18 cellular contexts compared by ENCODE assay signal in the genomic region with DNA sequence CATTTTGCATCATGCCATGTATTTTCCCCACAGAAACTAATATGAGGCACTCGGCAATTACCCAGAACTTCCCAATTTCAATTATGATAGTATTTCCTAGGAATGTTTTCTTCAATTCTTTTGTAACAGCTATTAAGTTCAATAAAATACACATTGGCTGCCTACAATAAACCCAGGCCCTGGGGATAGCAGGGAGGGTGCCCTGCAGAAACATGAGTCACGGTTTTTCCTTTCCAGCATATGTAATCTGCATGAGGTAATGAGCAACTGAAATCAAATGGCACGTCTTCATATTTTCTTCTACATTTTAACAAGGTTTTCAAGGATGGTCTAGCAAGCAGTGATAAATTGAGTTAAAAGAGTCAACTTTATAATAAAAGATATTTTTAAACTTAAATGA. TPM values are rescaled to one million over a fixed set of nuclear protein-coding genes. Genes with fewer than 3 reads are reported as not detected.
DNase-seq lines count a peak whose midpoint lies in the region; ATAC-seq, FAIRE-seq and TF ChIP-seq lines count a peak whose summit lies in the region.
"Had no signal": no experiment of that assay in that cellular context is flagged by ENCODE, and none has a peak within 500 bp of the region (broad histone marks: within the 10 kb centered on the region; RNA-seq: fewer than 3 reads in every experiment).

No MANE protein-coding gene starts in this region.

- ATAC-seq in HG03432 (IDR thresholded peaks at IDR 0.05; ENCODE audit: unreplicated experiment): no peak
- no peak for ATAC-seq in HG02981 (IDR thresholded peaks at IDR 0.05; ENCODE audit: unreplicated experiment)

- H4K91ac ChIP-seq in mesenchymal stem cell (ENCODE audit: low read length): no peak overlapping the region

- no peaks in the 10 kb centered on the region for H3K36me3 ChIP-seq in mesenchymal stem cell (ENCODE audit: control insufficient read depth in 1 of 2, insufficient read depth in 2 of 2, low read depth in 1 of 2, low read length in 2 of 2)
- H3K36me3 ChIP-seq: BLaER1, spleen had no signal

- DNase-seq in EH (ENCODE audit: low read depth) (peak; percentile 87), RCC 7860 (ENCODE audit: low spot score) (peak; percentile 16), epithelial cell of esophagus (ENCODE audit: low read depth) (peak; percentile 33), mesenchymal stem cell (peak; percentile 39), DMS53 (lab: John Stamatoyannopoulos, UW) (no peak)
- DNase-seq in activated CD4-positive, alpha-beta memory T cell treated with anti-CD3 and anti-CD28 coated beads for 36 hours: no peak
- DNase-seq: activated CD4-positive, alpha-beta memory T cell treated with anti-CD3 and anti-CD28 coated beads, Interleukin-2, amount 10 ng/mL, durations not matched to agents 7 days and 5 days; Karpas-422; midbrain; NCI-H510A; occipital lobe; spleen; T-helper 9 cell had no signal

- H3K27ac Mint-ChIP-seq in activated CD4-positive, alpha-beta memory T cell treated with anti-CD3 and anti-CD28 coated beads for 36 hours: no peak overlapping the region
- H3K27ac Mint-ChIP-seq: activated CD4-positive, alpha-beta memory T cell treated with anti-CD3 and anti-CD28 coated beads, Interleukin-2, amount 10 ng/mL, durations not matched to agents 7 days and 5 days had no signal

- POLR2A ChIA-PET in activated CD4-positive, alpha-beta memory T cell treated with anti-CD3 and anti-CD28 coated beads for 36 hours (lab: Charles Lee): no interaction called here

- H3K4ac ChIP-seq in mesenchymal stem cell (ENCODE audit: low read depth in 1 of 2, low read length in 2 of 2): no peak overlapping the region

- no peak overlapping the region for H4K8ac ChIP-seq in mesenchymal stem cell (ENCODE audit: low read length)

- H2AFZ ChIP-seq in mesenchymal stem cell (ENCODE audit: low read depth, low read length): no peak overlapping the region

- H2AK5ac ChIP-seq in mesenchymal stem cell (ENCODE audit: low read length, severe bottlenecking): no peak overlapping the region

- peak overlapping the region; percentile 84 for H3K9ac ChIP-seq in mesenchymal stem cell (ENCODE audit: low read length)
- H3K9ac ChIP-seq: BLaER1 had no signal

- TF ChIP-seq CTCF in epithelial cell of esophagus (IDR thresholded peaks at IDR 0.05; ENCODE audit: insufficient read depth, low read depth, low read length, missing control alignments): no peak

- H2BK5ac ChIP-seq in mesenchymal stem cell (ENCODE audit: low read depth, low read length, poor library complexity, severe bottlenecking): no peak overlapping the region

- H3K36me3 Mint-ChIP-seq in activated CD4-positive, alpha-beta memory T cell treated with anti-CD3 and anti-CD28 coated beads for 36 hours: no peaks in the 10 kb centered on the region

- no peak overlapping the region for H3K4me3 Mint-ChIP-seq in activated CD4-positive, alpha-beta memory T cell treated with anti-CD3 and anti-CD28 coated beads for 36 hours
- H3K4me3 Mint-ChIP-seq: activated CD4-positive, alpha-beta memory T cell treated with anti-CD3 and anti-CD28 coated beads, Interleukin-2, amount 10 ng/mL, durations not matched to agents 7 days and 5 days had no signal

- no peak overlapping the region for H2BK12ac ChIP-seq in mesenchymal stem cell (ENCODE audit: low read length in 2 of 2)

- H3K9me3 Mint-ChIP-seq in activated CD4-positive, alpha-beta memory T cell treated with anti-CD3 and anti-CD28 coated beads for 36 hours: peaks cover 3% of the 10 kb centered on the region

- H2BK15ac ChIP-seq in mesenchymal stem cell (ENCODE audit: low read depth, poor library complexity, severe bottlenecking): no peak overlapping the region

- intact Hi-C loops in activated CD4-positive, alpha-beta memory T cell treated with anti-CD3 and anti-CD28 coated beads for 36 hours (cut with micrococcal nuclease): no loop called here

- no peaks in the 10 kb centered on the region for H3K27me3 ChIP-seq in mesenchymal stem cell (ENCODE audit: control insufficient read depth in 1 of 2, insufficient read depth in 1 of 2, low read length in 2 of 2)
- H3K27me3 ChIP-seq: BLaER1, spleen had no signal

- H3K4me3 ChIP-seq in epithelial cell of esophagus (ENCODE audit: low read length): no peak overlapping the region
- H3K4me3 ChIP-seq in mesenchymal stem cell (ENCODE audit: insufficient read depth in 1 of 2, low read depth in 1 of 2, low read length in 2 of 2): peak overlapping the region in 1 of 2 experiments; percentile 73
- H3K4me3 ChIP-seq: BLaER1, spleen had no signal

- H3K79me1 ChIP-seq in mesenchymal stem cell (replicated peaks; ENCODE audit: low read length, poor library complexity, severe bottlenecking): no peaks in the 10 kb centered on the region

- no peak overlapping the region for H2BK120ac ChIP-seq in mesenchymal stem cell (ENCODE audit: low read depth, low read length)

- no peak overlapping the region for H3K14ac ChIP-seq in mesenchymal stem cell (ENCODE audit: low read length in 2 of 2)

- peak; percentile 4 for FAIRE-seq in RCC 7860 (lab: Jason Lieb, UNC)
- FAIRE-seq: H54 had no signal

- 71% methylated on average over 1 of the region's 3 CpGs for WGBS in mesenchymal stem cell

- no peak overlapping the region for H3K4me2 ChIP-seq in mesenchymal stem cell (ENCODE audit: low read length, poor library complexity, severe bottlenecking)
- H3K4me2 ChIP-seq: BLaER1 had no signal

- H3K27ac ChIP-seq in mesenchymal stem cell (ENCODE audit: low read length, poor library complexity, severe bottlenecking): no peak overlapping the region
- H3K27ac ChIP-seq: BLaER1, HL-60 had no signal

- H3K9me3 ChIP-seq in mesenchymal stem cell (ENCODE audit: control insufficient read depth, low read length): no peaks in the 10 kb centered on the region
- H3K9me3 ChIP-seq: BLaER1, spleen had no signal

- no peak overlapping the region for H3K18ac ChIP-seq in mesenchymal stem cell (ENCODE audit: low read depth in 1 of 2, low read length in 2 of 2)

- H3K4me1 ChIP-seq in mesenchymal stem cell (ENCODE audit: control insufficient read depth, insufficient read depth, low read depth, low read length): peaks cover 7% of the 10 kb centered on the region
- H3K4me1 ChIP-seq: BLaER1 had no signal

- no peak overlapping the region for H3K23ac ChIP-seq in mesenchymal stem cell (ENCODE audit: low read length in 2 of 2)

- CTCF ChIA-PET in activated CD4-positive, alpha-beta memory T cell treated with anti-CD3 and anti-CD28 coated beads for 36 hours (lab: Charles Lee): no interaction called here

- no peaks in the 10 kb centered on the region for H3K27me3 Mint-ChIP-seq in activated CD4-positive, alpha-beta memory T cell treated with anti-CD3 and anti-CD28 coated beads for 36 hours
- H3K27me3 Mint-ChIP-seq: activated CD4-positive, alpha-beta memory T cell treated with anti-CD3 and anti-CD28 coated beads, Interleukin-2, amount 10 ng/mL, durations not matched to agents 7 days and 5 days had no signal

- no peaks in the 10 kb centered on the region for H3K4me1 Mint-ChIP-seq in activated CD4-positive, alpha-beta memory T cell treated with anti-CD3 and anti-CD28 coated beads for 36 hours (ENCODE audit: low read depth)
- H3K4me1 Mint-ChIP-seq: activated CD4-positive, alpha-beta memory T cell treated with anti-CD3 and anti-CD28 coated beads, Interleukin-2, amount 10 ng/mL, durations not matched to agents 7 days and 5 days had no signal

RNA-seq across cellular contexts. Expression of a gene that starts 32.0 kb away (rescaled TPM):
- 1.2 TPM for polyA plus RNA-seq in mesenchymal stem cell (2013, experiment 1 of 2)
- polyA plus RNA-seq in mesenchymal stem cell (2013, experiment 2 of 2): 1.4 TPM
- not detected for total RNA-seq in activated CD4-positive, alpha-beta memory T cell treated with anti-CD3 and anti-CD28 coated beads for 36 hours
- total RNA-seq: activated CD4-positive, alpha-beta memory T cell treated with anti-CD3 and anti-CD28 coated beads, Interleukin-2, amount 10 ng/mL, durations not matched to agents 7 days and 5 days had no signal

Comparison
In these comparisons a context has a peak if more than half of its experiments do, and no peak if none do; other contexts are left out.
1. DNase-seq: peak in EH (single experiment), RCC 7860 (single experiment), epithelial cell of esophagus (single experiment) and mesenchymal stem cell (single experiment); none in DMS53 (single experiment) and activated CD4-positive, alpha-beta memory T cell treated with anti-CD3 and anti-CD28 coated beads for 36 hours (single experiment).